Comparison of ENCODE assay signal across 18 cellular contexts in genomic region chr11:19537803-19538453, GRCh38.
DNase-seq lines count a peak whose midpoint lies in the region; ATAC-seq, FAIRE-seq and TF ChIP-seq lines count a peak whose summit lies in the region.
"Had no signal": no experiment of that assay in that cellular context is flagged by ENCODE, and none has a peak within 500 bp of the region (broad histone marks: within the 10 kb centered on the region; RNA-seq: fewer than 3 reads in every experiment).

No MANE protein-coding gene starts in this region.

- TF ChIP-seq RAD21 in GM12878 (IDR thresholded peaks at IDR 0.05; ENCODE audit: insufficient read depth, low read depth, low read length), result no peak

- CTCF ChIA-PET in GM12878 (lab: Yijun Ruan, JAX), result no interaction called here

- BruUV-seq in GM12878 (replicated peaks; lab: Mats Ljungman, UMichigan), result no TSS peak

- TF ChIP-seq EP300 in GM12878 (IDR thresholded peaks at IDR 0.05; ENCODE audit: borderline replicate concordance in 1 of 2, control insufficient read depth in 1 of 2, low read depth in 2 of 2, low read length in 2 of 2), result no peak

- RAD21 ChIA-PET in GM12878 (lab: Charles Lee; ENCODE audit: unreplicated experiment), result no interaction called here

- intact Hi-C loops in GM12878 (cut with micrococcal nuclease; ENCODE audit: unreplicated experiment), result no loop called here

- H3K9me3 Mint-ChIP-seq in neural progenitor cell, result no peaks in the 10 kb centered on the region
- H3K9me3 Mint-ChIP-seq in effector memory CD8-positive, alpha-beta T cell, result no peaks in the 10 kb centered on the region
- H3K9me3 Mint-ChIP-seq: CD8-positive, alpha-beta T cell; GM23338; HFFc6 had no signal

- H3K27me3 ChIP-seq in GM12878 (replicated peaks in 1 of 2; ENCODE audit: control insufficient read depth in 2 of 2, insufficient read depth in 2 of 2, low read length in 1 of 2) (no peaks in the 10 kb centered on the region), foreskin keratinocyte (peaks cover 3% of the 10 kb centered on the region), neural progenitor cell (peaks cover 14% of the 10 kb centered on the region)
- H3K27me3 ChIP-seq: BLaER1 treated with 17β-estradiol and CSF1 and Interleukin-3, amounts not matched to agents 10 nM and 100 nM had no signal

- ATAC-seq in HG02870 (IDR thresholded peaks at IDR 0.05; ENCODE audit: unreplicated experiment) (peak; percentile 61), GM12878 (0 out of 3 replicates have a peak, but pooled peaks have one; percentile 29), foreskin keratinocyte (peak; percentile 58)
- ATAC-seq in effector memory CD8-positive, alpha-beta T cell (replicated peaks), result no peak
- ATAC-seq: CD8-positive, alpha-beta T cell; GM23338; HCT116 had no signal

- peaks cover 2% of the 10 kb centered on the region for H3K36me3 Mint-ChIP-seq in neural progenitor cell
- no peaks in the 10 kb centered on the region for H3K36me3 Mint-ChIP-seq in effector memory CD8-positive, alpha-beta T cell (ENCODE audit: insufficient read depth)
- H3K36me3 Mint-ChIP-seq: CD8-positive, alpha-beta T cell had no signal

- peaks cover 34% of the 10 kb centered on the region for H3K4me1 Mint-ChIP-seq in neural progenitor cell
- H3K4me1 Mint-ChIP-seq in effector memory CD8-positive, alpha-beta T cell (ENCODE audit: low read depth in 2 of 2), result no peaks in the 10 kb centered on the region
- H3K4me1 Mint-ChIP-seq: B cell, GM23338 had no signal

- WGBS in GM12878 (ENCODE audit: insufficient coverage, insufficient replicate concordance, low lambda C conversion rate, missing lambda C conversion rate), result 54% methylated on average over 3 of the region's 3 CpGs

- no peak for TF ChIP-seq CTCF in GM12878 (IDR thresholded peaks at IDR 0.05 in 2 of 3, conservative IDR thresholded peaks at IDR 0.05 in 1 of 3; ENCODE audit: control insufficient read depth in 2 of 3, extremely low read depth in 1 of 3, insufficient read depth in 1 of 3, low read depth in 3 of 3, low read length in 3 of 3)
- no peak for TF ChIP-seq CTCF in foreskin keratinocyte (conservative IDR thresholded peaks at IDR 0.05)
- no peak for TF ChIP-seq CTCF in neural progenitor cell (IDR thresholded peaks at IDR 0.05)
- TF ChIP-seq CTCF in GM13976 (IDR thresholded peaks at IDR 0.05; ENCODE audit: borderline replicate concordance, control extremely low read depth, extremely low read depth, insufficient read depth, missing control alignments), result no peak

- H3K27me3 Mint-ChIP-seq in neural progenitor cell (ENCODE audit: insufficient read depth, low read depth), result peaks cover 11% of the 10 kb centered on the region
- H3K27me3 Mint-ChIP-seq in effector memory CD8-positive, alpha-beta T cell, result peaks cover 12 to 55% of the 10 kb centered on the region in 2 donors

- H3K27ac ChIP-seq in GM12878 (ENCODE audit: control insufficient read depth, insufficient read depth) (no peak overlapping the region), foreskin keratinocyte (no peak overlapping the region), neural progenitor cell (no peak overlapping the region)
- H3K27ac ChIP-seq: BLaER1 treated with 17β-estradiol and CSF1 and Interleukin-3, amounts not matched to agents 10 nM and 100 nM had no signal

- H3K79me2 ChIP-seq in GM12878 (ENCODE audit: control insufficient read depth, insufficient read depth, low read length) (no peaks in the 10 kb centered on the region), neural progenitor cell (ENCODE audit: low read depth) (no peaks in the 10 kb centered on the region)

- FAIRE-seq in GM12878 (lab: Jason Lieb, UNC), result no peak
- FAIRE-seq: GM19239 had no signal

- H3K4me2 ChIP-seq in GM12878 (ENCODE audit: control insufficient read depth, insufficient read depth) (no peak overlapping the region), neural progenitor cell (no peak overlapping the region)
- H3K4me2 ChIP-seq: BLaER1 treated with 17β-estradiol and CSF1 and Interleukin-3, amounts not matched to agents 10 nM and 100 nM; GM23338 had no signal

- no peaks in the 10 kb centered on the region for H3K36me3 ChIP-seq in GM12878 (ENCODE audit: control insufficient read depth in 2 of 2, insufficient read depth in 2 of 2, low read length in 1 of 2)
- no peaks in the 10 kb centered on the region for H3K36me3 ChIP-seq in neural progenitor cell
- H3K36me3 ChIP-seq: BLaER1 treated with 17β-estradiol and CSF1 and Interleukin-3, amounts not matched to agents 10 nM and 100 nM had no signal

- in situ Hi-C loops in GM12878 (cut with MboI) (no loop called here), GM13976 (cut with MboI; ENCODE audit: low sequenced_read_pairs, unreplicated experiment) (no loop called here)

- no peak for TF ChIP-seq POLR2A in GM12878 (IDR thresholded peaks at IDR 0.05; ENCODE audit: low read depth, low read length)

- peak overlapping the region; percentile 77 for H3K27ac Mint-ChIP-seq in neural progenitor cell
- H3K27ac Mint-ChIP-seq in effector memory CD8-positive, alpha-beta T cell, result no peak overlapping the region
- H3K27ac Mint-ChIP-seq: B cell; CD8-positive, alpha-beta T cell; GM23338; HFFc6 had no signal

- H3K4me3 Mint-ChIP-seq in neural progenitor cell, result no peak overlapping the region
- H3K4me3 Mint-ChIP-seq in effector memory CD8-positive, alpha-beta T cell, result no peak overlapping the region
- H3K4me3 Mint-ChIP-seq: B cell; CD8-positive, alpha-beta T cell; GM23338; HFFc6 had no signal

- H4K20me1 ChIP-seq in GM12878 (ENCODE audit: control insufficient read depth, insufficient read depth), result no peaks in the 10 kb centered on the region
- peaks cover 7% of the 10 kb centered on the region for H4K20me1 ChIP-seq in neural progenitor cell (ENCODE audit: low read depth)
- H4K20me1 ChIP-seq: BLaER1 treated with 17β-estradiol and CSF1 and Interleukin-3, amounts not matched to agents 10 nM and 100 nM had no signal

- H3K9me3 ChIP-seq in GM12878 (replicated peaks; ENCODE audit: control insufficient read depth, insufficient read depth, low read length) (no peaks in the 10 kb centered on the region), neural progenitor cell (ENCODE audit: low read depth) (no peaks in the 10 kb centered on the region)

- SMC1A ChIA-PET in GM12878 (lab: Charles Lee; ENCODE audit: uncharacterized antibody, unreplicated experiment), result interaction anchor here (0.8 to 1.6 kb wide), 3 partner anchors 9 to 191 kb away, joined by 3 read pairs; no protein-coding TSS in a partner anchor

- POLR2A ChIA-PET in GM12878 (lab: Charles Lee), result no interaction called here

- H3K9ac ChIP-seq in GM12878 (ENCODE audit: control insufficient read depth, insufficient read depth, low read length), result no peak overlapping the region
- H3K9ac ChIP-seq in neural progenitor cell, result no peak overlapping the region
- H3K9ac ChIP-seq: BLaER1 treated with 17β-estradiol and CSF1 and Interleukin-3, amounts not matched to agents 10 nM and 100 nM had no signal

- H3F3A ChIP-seq in neural progenitor cell (ENCODE audit: low read depth), result peaks cover 5% of the 10 kb centered on the region

- H3K4me3 ChIP-seq in GM12878 (no peak overlapping the region), neural progenitor cell (no peak overlapping the region)
- H3K4me3 ChIP-seq: BLaER1 treated with 17β-estradiol and CSF1 and Interleukin-3, amounts not matched to agents 10 nM and 100 nM; GM23338 had no signal

- H2AFZ ChIP-seq in GM12878 (ENCODE audit: control insufficient read depth, low read depth, low read length) (no peak overlapping the region), neural progenitor cell (replicated peaks) (no peak overlapping the region)
- H2AFZ ChIP-seq: GM23338 had no signal

- H3K4me1 ChIP-seq in GM12878 (ENCODE audit: control insufficient read depth, insufficient read depth, low read length), result no peaks in the 10 kb centered on the region
- H3K4me1 ChIP-seq in foreskin keratinocyte, result no peaks in the 10 kb centered on the region
- peaks cover 18% of the 10 kb centered on the region for H3K4me1 ChIP-seq in neural progenitor cell

- DNase-seq in GM12878 (ENCODE audit: low read depth, low spot score) (no peak), foreskin keratinocyte (peak in 1 of 2 donors; percentile 7), neural progenitor cell (ENCODE audit: low spot score) (no peak), GM13976 (ENCODE audit: low spot score) (no peak)
- no peak for DNase-seq in effector memory CD8-positive, alpha-beta T cell
- no peak for DNase-seq in activated CD4-positive, alpha-beta T cell treated with anti-CD3 and anti-CD28 coated beads for 48 hours
- DNase-seq: Calu3; CD8-positive, alpha-beta T cell; DMS79 treated with DMSO at 0.1 percent for 48 hours; GF-D8; H7; HFFc6 had no signal

TF ChIP-seq in GM12878, 131 proteins besides CTCF, POLR2A, EP300 and RAD21 (continues in another document):
- no peak for TF ChIP-seq TCF7 (IDR thresholded peaks at IDR 0.05; ENCODE audit: borderline replicate concordance)
- TF ChIP-seq MEF2B (IDR thresholded peaks at IDR 0.05; ENCODE audit: partially characterized antibody, poor library complexity, severe bottlenecking), result no peak
- TF ChIP-seq SMC3 (IDR thresholded peaks at IDR 0.05; ENCODE audit: borderline replicate concordance, low read length), result no peak
- no peak for TF ChIP-seq MAX (IDR thresholded peaks at IDR 0.05; ENCODE audit: low read depth, low read length)
- TF ChIP-seq E2F8 (IDR thresholded peaks at IDR 0.05; ENCODE audit: low read depth, partially characterized antibody), result no peak
- TF ChIP-seq LARP7 (IDR thresholded peaks at IDR 0.05), result no peak
